In the genomic region with DNA sequence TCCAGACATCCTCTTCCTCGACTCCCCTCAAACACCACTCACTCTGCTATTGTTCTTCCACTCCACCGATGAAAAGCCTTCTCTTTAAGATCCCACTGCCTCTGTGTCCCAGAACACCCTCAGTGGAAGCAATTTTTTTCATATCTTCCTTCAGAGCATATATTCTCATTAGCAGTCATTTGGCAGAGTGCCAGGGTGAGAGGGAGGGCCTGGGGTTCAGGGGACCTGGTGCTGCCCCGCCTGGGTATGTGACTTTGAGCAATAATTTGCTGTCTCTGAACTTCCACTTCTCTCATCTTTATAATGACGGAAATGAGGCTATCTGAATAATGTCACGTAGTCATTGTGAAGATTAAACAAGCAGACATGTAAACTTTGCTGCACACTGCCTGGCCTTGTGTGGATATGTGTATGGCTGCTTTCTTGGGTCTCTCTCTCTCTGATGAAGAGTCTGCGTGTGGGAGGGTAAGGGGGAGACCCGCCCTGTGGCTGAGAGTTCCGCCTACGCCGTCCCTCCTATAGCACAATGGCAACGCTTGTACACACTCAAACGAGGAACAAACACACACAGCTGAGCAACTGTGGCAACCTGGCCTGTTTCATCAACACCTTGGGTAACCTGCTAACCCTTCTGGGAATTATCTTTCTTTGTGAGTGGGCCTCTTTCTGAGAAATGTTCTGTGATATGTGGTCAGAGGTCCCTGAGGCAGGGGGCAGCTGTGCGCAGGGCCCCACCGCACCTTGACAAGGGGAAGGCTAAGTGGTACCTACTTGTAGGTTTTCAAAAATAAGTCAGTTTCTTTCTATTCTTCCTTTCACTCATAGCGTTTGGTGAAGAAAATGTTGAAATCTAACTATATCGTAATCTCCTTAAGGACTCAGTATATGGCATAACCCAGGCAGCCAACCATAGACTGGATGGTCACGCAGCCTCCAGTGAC, we compare ENCODE assay signal across 11 cellular contexts.
DNase-seq lines count a peak whose midpoint lies in the region; ATAC-seq lines count a peak whose summit lies in the region.
"Had no signal": no experiment of that assay in that cellular context is flagged by ENCODE, and none has a peak within 500 bp of the region (broad histone marks: within the 10 kb centered on the region; RNA-seq: fewer than 3 reads in every experiment).

No MANE protein-coding gene starts in this region.

- no peak for ATAC-seq in HG03095 (IDR thresholded peaks at IDR 0.05; ENCODE audit: unreplicated experiment)
- ATAC-seq in HG03097 (IDR thresholded peaks at IDR 0.05; ENCODE audit: low FRiP score, unreplicated experiment): no peak
- ATAC-seq: foreskin keratinocyte, Panc1 had no signal

- peak; percentile 11 for DNase-seq in NCI-H748 treated with DMSO at 0.1 percent for 48 hours (lab: John Stamatoyannopoulos, UW)
- peak; percentile 73 for DNase-seq in activated CD8-positive, alpha-beta memory T cell treated with anti-CD3 and anti-CD28 coated beads for 24 hours
- peak; percentile 16 for DNase-seq in effector CD4-positive, alpha-beta T cell
- peak; percentile 33 for DNase-seq in stimulated activated CD8-positive, alpha-beta memory T cell treated with anti-CD3 and anti-CD28 coated beads, Interleukin-12 subunit alpha, Interleukin-12 subunit beta, amount 100 ng/mL, for 4 hours (ENCODE audit: low read depth)
- DNase-seq in inferior parietal cortex (ENCODE audit: extremely low spot score): no peak
- no peak for DNase-seq in D341Med (ENCODE audit: low spot score)
- DNase-seq: foreskin keratinocyte, mesenchymal stem cell had no signal

Comparison
In these comparisons a context has a peak if more than half of its experiments do, and no peak if none do; other contexts are left out.
1. DNase-seq: peak in NCI-H748 treated with DMSO at 0.1 percent for 48 hours (single experiment), activated CD8-positive, alpha-beta memory T cell treated with anti-CD3 and anti-CD28 coated beads for 24 hours (single experiment), effector CD4-positive, alpha-beta T cell (single experiment) and stimulated activated CD8-positive, alpha-beta memory T cell treated with anti-CD3 and anti-CD28 coated beads, Interleukin-12 subunit alpha, Interleukin-12 subunit beta, amount 100 ng/mL, for 4 hours (single experiment); none in inferior parietal cortex (single experiment) and D341Med (single experiment).